In the genomic region with DNA sequence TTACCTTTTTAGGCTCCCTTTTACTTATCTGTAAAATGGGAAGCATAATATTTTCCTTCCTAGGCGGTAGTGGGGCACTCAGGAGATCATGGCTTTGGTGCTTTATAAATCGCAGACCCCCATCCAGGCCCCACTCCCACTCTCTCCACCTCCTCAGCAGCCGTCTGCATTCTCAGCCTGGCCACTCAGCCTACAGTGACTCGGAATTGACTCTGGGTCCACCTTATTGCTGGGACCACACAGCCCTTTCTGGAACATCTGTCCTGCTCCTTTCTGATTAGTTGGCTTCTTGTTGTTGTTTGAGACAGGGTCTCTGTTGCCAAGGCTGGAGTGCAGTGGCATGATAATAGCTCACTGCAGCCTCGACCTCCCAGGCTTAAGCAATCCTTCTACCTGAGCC, we compare ENCODE assay signal across 24 cellular contexts.
"Had no signal": no experiment of that assay in that cellular context is flagged by ENCODE, and none has a peak within 500 bp of the region (broad histone marks: within the 10 kb centered on the region; RNA-seq: fewer than 3 reads in every experiment).

No MANE protein-coding gene starts in this region.

- H3K4me3 ChIP-seq: heart left ventricle, left ventricle myocardium inferior, lung, right atrium auricular region, right lobe of liver, smooth muscle cell, stomach, testis, thyroid gland, transverse colon, uterus had no signal

- H3K4me1 ChIP-seq: parathyroid adenoma, right atrium auricular region, right lobe of liver, testis, thyroid gland, uterus had no signal

- H3K36me3 ChIP-seq: heart left ventricle, left ventricle myocardium inferior, right atrium auricular region, right lobe of liver, stomach, thyroid gland, transverse colon, uterus had no signal

- H3K4me2 ChIP-seq: smooth muscle cell had no signal

- H3K9me3 ChIP-seq: heart left ventricle, right atrium auricular region, right lobe of liver, testis, thyroid gland, transverse colon, uterus had no signal

- H3K27ac ChIP-seq: heart left ventricle, left ventricle myocardium inferior, parathyroid adenoma, right atrium auricular region, right lobe of liver, stomach, testis, thyroid gland, transverse colon, uterus had no signal

- H3K9me3 Mint-ChIP-seq: immature natural killer cell; mesothelial cell of epicardium; naive B cell; natural killer cell; nephron progenitor cell; stimulated activated naive B cell treated with anti-CD40 and anti-IgM and Interleukin-4, amounts not matched to agents 10 μg/mL and 1 μg/mL and 100 μg/mL, for 72 hours had no signal

- H3K4me1 Mint-ChIP-seq: immature natural killer cell; naive B cell; natural killer cell; stimulated activated naive B cell treated with anti-CD40 and anti-IgM and Interleukin-4, amounts not matched to agents 10 μg/mL and 1 μg/mL and 100 μg/mL, for 72 hours had no signal

- ATAC-seq: heart left ventricle; natural killer cell; right lobe of liver; stimulated activated naive B cell treated with anti-CD40 and anti-IgM and Interleukin-4, amounts not matched to agents 10 μg/mL and 1 μg/mL and 100 μg/mL, for 72 hours; stimulated activated naive CD8-positive, alpha-beta T cell treated with anti-CD3 and anti-CD28 coated beads, Interleukin-15, Interleukin-2, amounts not matched to agents 100 U/mL and 50 U/mL, for 24 hours had no signal

- DNase-seq: heart left ventricle; hypothalamus; immature natural killer cell; left ventricle myocardium inferior; mesendoderm; naive B cell; natural killer cell; nephron progenitor cell; nucleus accumbens; stimulated activated CD4-positive, alpha-beta T cell treated with anti-CD3 and anti-CD28 coated beads, Interleukin-1b, Interleukin-23, amount 100 ng/mL, for 48 hours; stimulated activated CD4-positive, alpha-beta T cell treated with anti-CD3 and anti-CD28 coated beads, Interleukin-2, amount 100 ng/mL, for 48 hours; stimulated activated naive B cell treated with anti-CD40 and anti-IgM and Interleukin-4, amounts not matched to agents 10 μg/mL and 1 μg/mL and 100 μg/mL, for 72 hours; stimulated activated naive CD8-positive, alpha-beta T cell treated with anti-CD3 and anti-CD28 coated beads, Interleukin-15, Interleukin-2, amounts not matched to agents 100 U/mL and 50 U/mL, for 24 hours; stomach; testis; thyroid gland; transverse colon; uterus had no signal

- H2AFZ ChIP-seq: parathyroid adenoma had no signal

- H3K27ac Mint-ChIP-seq: immature natural killer cell; mesothelial cell of epicardium; naive B cell; natural killer cell; nephron progenitor cell; stimulated activated naive B cell treated with anti-CD40 and anti-IgM and Interleukin-4, amounts not matched to agents 10 μg/mL and 1 μg/mL and 100 μg/mL, for 72 hours had no signal

- H3K36me3 Mint-ChIP-seq: mesothelial cell of epicardium; naive B cell; natural killer cell; stimulated activated naive B cell treated with anti-CD40 and anti-IgM and Interleukin-4, amounts not matched to agents 10 μg/mL and 1 μg/mL and 100 μg/mL, for 72 hours had no signal

- H3K4me3 Mint-ChIP-seq: immature natural killer cell; mesothelial cell of epicardium; natural killer cell; nephron progenitor cell; stimulated activated naive B cell treated with anti-CD40 and anti-IgM and Interleukin-4, amounts not matched to agents 10 μg/mL and 1 μg/mL and 100 μg/mL, for 72 hours had no signal

- H3K9ac ChIP-seq: parathyroid adenoma had no signal

- H3K27me3 ChIP-seq: right atrium auricular region, right lobe of liver, stomach, testis, thyroid gland, transverse colon, uterus had no signal
